Comparison of ENCODE assay signal across 16 cellular contexts in the genomic region with DNA sequence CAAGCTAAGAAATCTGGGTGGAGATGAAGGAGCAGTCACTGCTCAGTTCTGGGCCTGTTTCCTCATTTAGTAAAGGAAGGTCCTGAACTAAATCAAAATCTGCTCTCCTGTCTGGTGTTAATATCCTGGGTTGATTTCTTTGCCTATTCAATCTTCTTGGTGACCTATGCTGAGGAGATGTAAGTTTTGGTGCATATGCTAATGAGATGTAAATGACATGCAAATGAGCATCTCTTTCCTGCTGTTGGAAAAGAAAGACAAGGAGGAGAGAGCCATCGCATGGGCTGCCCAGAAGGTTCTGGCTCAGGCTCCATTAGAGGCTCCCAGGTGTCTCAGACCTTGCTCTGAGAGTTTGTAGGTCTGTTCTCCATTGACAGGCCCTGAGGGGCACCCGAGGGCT. TPM values are rescaled to one million over a fixed set of nuclear protein-coding genes. Genes with fewer than 3 reads are reported as not detected.
DNase-seq lines count a peak whose midpoint lies in the region; ATAC-seq and TF ChIP-seq lines count a peak whose summit lies in the region.
"Had no signal": no experiment of that assay in that cellular context is flagged by ENCODE, and none has a peak within 500 bp of the region (broad histone marks: within the 10 kb centered on the region; RNA-seq: fewer than 3 reads in every experiment).

No MANE protein-coding gene starts in this region.

- H3K9me3 ChIP-seq in SU-DHL-6 (ENCODE audit: insufficient read depth, low read length): no peaks in the 10 kb centered on the region
- no peaks in the 10 kb centered on the region for H3K9me3 ChIP-seq in esophagus squamous epithelium
- H3K9me3 ChIP-seq in vagina: no peaks in the 10 kb centered on the region

- ATAC-seq in stimulated activated naive CD8-positive, alpha-beta T cell treated with anti-CD3 and anti-CD28 coated beads, Interleukin-15, Interleukin-2, amounts not matched to agents 100 U/mL and 50 U/mL, for 24 hours: no peak
- ATAC-seq in HG02885 (IDR thresholded peaks at IDR 0.05; ENCODE audit: poor library complexity, unreplicated experiment) (no peak), HG02610 (IDR thresholded peaks at IDR 0.05; ENCODE audit: unreplicated experiment) (no peak)

- H2AFZ ChIP-seq in SU-DHL-6 (ENCODE audit: low read depth, low read length, severe bottlenecking): no peak overlapping the region

- H3K4me1 Mint-ChIP-seq in stimulated activated naive CD8-positive, alpha-beta T cell treated with anti-CD3 and anti-CD28 coated beads, Interleukin-15, Interleukin-2, amounts not matched to agents 100 ng/mL and 50 ng/mL, for 24 hours (ENCODE audit: low read depth): peaks cover 91% of the 10 kb centered on the region

- peaks cover 15 to 74% (median 20%) of the 10 kb centered on the region in 3 donors for H3K4me1 ChIP-seq in esophagus squamous epithelium
- H3K4me1 ChIP-seq in vagina: peaks cover 33% of the 10 kb centered on the region

- no peaks in the 10 kb centered on the region for H3K9me2 ChIP-seq in SU-DHL-6 (replicated peaks; ENCODE audit: insufficient read depth, low read length)

- H3K36me3 ChIP-seq in SU-DHL-6 (ENCODE audit: low read length): no peaks in the 10 kb centered on the region
- H3K36me3 ChIP-seq in esophagus squamous epithelium: no peaks in the 10 kb centered on the region
- no peaks in the 10 kb centered on the region for H3K36me3 ChIP-seq in vagina

- no peaks in the 10 kb centered on the region for H4K20me1 ChIP-seq in SU-DHL-6 (ENCODE audit: low read depth, low read length)

- intact Hi-C loops in esophagus squamous epithelium (cut with DNase I) (no loop called here), vagina (cut with DNase I) (no loop called here)

- no peak for DNase-seq in stimulated activated naive CD8-positive, alpha-beta T cell treated with anti-CD3 and anti-CD28 coated beads, Interleukin-15, Interleukin-2, amounts not matched to agents 100 U/mL and 50 U/mL, for 24 hours
- DNase-seq in esophagus squamous epithelium (lab: John Stamatoyannopoulos, UW) (no peak), vagina (ENCODE audit: extremely low spot score in 2 of 2) (no peak), DMS 273 (lab: John Stamatoyannopoulos, UW; ENCODE audit: unreplicated experiment) (no peak)
- DNase-seq: activated CD8-positive, alpha-beta memory T cell treated with anti-CD3 and anti-CD28 coated beads for 24 hours; foreskin fibroblast; GF-D8; stimulated activated CD4-positive, alpha-beta T cell treated with anti-CD3 and anti-CD28 coated beads, Interleukin-4, amount 100 ng/mL, for 1 hour; stimulated activated naive CD4-positive, alpha-beta T cell had no signal

- TF ChIP-seq CTCF in SU-DHL-6 (IDR thresholded peaks at IDR 0.05; ENCODE audit: insufficient read depth, low read length, poor library complexity, severe bottlenecking): no peak
- no peak for TF ChIP-seq CTCF in esophagus squamous epithelium (IDR thresholded peaks at IDR 0.05)
- no peak for TF ChIP-seq CTCF in vagina (IDR thresholded peaks at IDR 0.05)

- 67 to 73% methylated on average over 2 of the region's 2 CpGs for WGBS in esophagus squamous epithelium, 2 donors

- H3K27me3 ChIP-seq in SU-DHL-6 (ENCODE audit: low read length) (no peaks in the 10 kb centered on the region), esophagus squamous epithelium (peaks cover 0 to 33% (median 0%) of the 10 kb centered on the region in 4 donors), vagina (no peaks in the 10 kb centered on the region)

- H3K4me3 Mint-ChIP-seq in stimulated activated naive CD8-positive, alpha-beta T cell treated with anti-CD3 and anti-CD28 coated beads, Interleukin-15, Interleukin-2, amounts not matched to agents 100 ng/mL and 50 ng/mL, for 24 hours: peak overlapping the region; percentile 81

- peaks cover 20% of the 10 kb centered on the region for H3K79me2 ChIP-seq in SU-DHL-6 (ENCODE audit: insufficient read depth, low read length)

- no peaks in the 10 kb centered on the region for H3K9me3 Mint-ChIP-seq in stimulated activated naive CD8-positive, alpha-beta T cell treated with anti-CD3 and anti-CD28 coated beads, Interleukin-15, Interleukin-2, amounts not matched to agents 100 ng/mL and 50 ng/mL, for 24 hours

- H3K27ac Mint-ChIP-seq in stimulated activated naive CD8-positive, alpha-beta T cell treated with anti-CD3 and anti-CD28 coated beads, Interleukin-15, Interleukin-2, amounts not matched to agents 100 ng/mL and 50 ng/mL, for 24 hours: peak overlapping the region; percentile 95

- no peaks in the 10 kb centered on the region for H3K27me3 Mint-ChIP-seq in stimulated activated naive CD8-positive, alpha-beta T cell treated with anti-CD3 and anti-CD28 coated beads, Interleukin-15, Interleukin-2, amounts not matched to agents 100 ng/mL and 50 ng/mL, for 24 hours

- peaks cover 53% of the 10 kb centered on the region for H3F3A ChIP-seq in SU-DHL-6 (ENCODE audit: insufficient read depth)

- H3K27ac ChIP-seq in SU-DHL-6 (ENCODE audit: low read depth, low read length) (peak overlapping the region; percentile 87), esophagus squamous epithelium (peak overlapping the region in 3 of 4 donors; percentile 39 to 56 (median 54)), vagina (peak overlapping the region; percentile 9)

- peaks cover 49% of the 10 kb centered on the region for H3K36me3 Mint-ChIP-seq in stimulated activated naive CD8-positive, alpha-beta T cell treated with anti-CD3 and anti-CD28 coated beads, Interleukin-15, Interleukin-2, amounts not matched to agents 100 ng/mL and 50 ng/mL, for 24 hours (ENCODE audit: low read depth)

- H3K4me2 ChIP-seq in SU-DHL-6 (ENCODE audit: low read depth, low read length, poor library complexity, severe bottlenecking): peak overlapping the region; percentile 88

- H3K4me3 ChIP-seq in SU-DHL-6 (ENCODE audit: insufficient read depth, low read length, poor library complexity, severe bottlenecking) (peak overlapping the region; percentile 38), esophagus squamous epithelium (peak overlapping the region in 2 of 4 donors; percentile 46 to 65), vagina (no peak overlapping the region)

- TF ChIP-seq POLR2A in esophagus squamous epithelium (IDR thresholded peaks at IDR 0.05): no peak
- no peak for TF ChIP-seq POLR2A in vagina (IDR thresholded peaks at IDR 0.05)

- H3K9ac ChIP-seq in SU-DHL-6 (ENCODE audit: low read length): peak overlapping the region; percentile 39

RNA-seq across cellular contexts. Expression of a gene that starts 3.3 kb away (rescaled TPM):
- total RNA-seq in esophagus squamous epithelium: 1 to 10 TPM; 1.5 to 8.8 (median 4.2) TPM
- 11.0 TPM for total RNA-seq in vagina
- total RNA-seq: renal cortical epithelial cell had no signal

RNA-seq across cellular contexts. Expression of a gene that starts 3.4 kb away (rescaled TPM):
- 1 to 10 TPM in 2 of 4 donors, not detected in 2; 1.4 to 1.7 TPM for total RNA-seq in esophagus squamous epithelium
- total RNA-seq in vagina: 6.6 TPM
- total RNA-seq: renal cortical epithelial cell had no signal

RNA-seq across cellular contexts. Expression of a gene that starts 16.8 kb away (rescaled TPM):
- total RNA-seq in esophagus squamous epithelium: 1 to 10 TPM in 1 of 4 donors, under 1 TPM in 1, not detected in 2; 0.38 to 2.4 TPM
- total RNA-seq in vagina: not detected
- total RNA-seq: HT1080; T-helper 2 cell treated with Interferon-gamma antibody and Interleukin-4, amounts not matched to agents 100 ng/mL and 5 ng/mL, for 36 hours had no signal

Comparison
In these comparisons a context has a peak if more than half of its experiments do, and no peak if none do; other contexts are left out.
1. H3K27ac ChIP-seq: peak in every context shown above with its lines; median percentile 87 in SU-DHL-6; 54 in esophagus squamous epithelium; 9 in vagina.